Comparison of ENCODE assay signal across 14 cellular contexts in the genomic region with DNA sequence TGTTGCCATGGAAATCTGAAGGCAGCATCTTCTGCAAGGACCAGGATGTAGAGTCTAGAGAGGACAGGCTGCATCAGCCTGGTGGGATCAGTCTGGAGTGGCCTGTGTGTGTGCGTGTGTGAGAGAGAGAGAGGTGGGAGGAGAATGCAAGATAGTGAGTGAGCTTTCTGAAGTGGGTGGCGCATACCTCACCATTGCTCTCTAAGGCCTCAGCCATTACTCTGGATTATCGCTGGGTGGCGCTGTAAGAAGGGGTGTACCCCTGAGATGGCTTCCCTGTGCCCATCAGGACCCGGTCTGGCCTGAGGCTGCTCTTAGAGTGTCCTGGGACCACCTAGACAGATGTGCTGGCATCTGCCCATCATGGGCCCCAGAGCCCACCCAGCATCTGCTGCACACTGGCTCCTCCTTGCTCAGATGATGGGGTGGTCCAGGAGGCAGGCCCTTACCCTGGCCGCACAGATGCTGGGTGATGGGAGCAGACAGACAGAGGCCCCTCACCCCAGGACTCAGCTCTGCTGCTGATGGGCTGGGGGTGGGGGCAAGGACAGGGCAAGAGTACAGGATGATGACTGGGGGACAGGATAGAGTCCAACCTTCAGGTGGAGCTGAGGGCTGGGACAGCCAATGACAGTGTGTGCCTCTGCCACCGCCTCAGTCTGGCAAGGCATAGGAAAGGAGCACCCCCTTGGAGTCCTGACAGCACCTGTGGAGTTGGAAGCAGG. TPM values are rescaled to one million over a fixed set of nuclear protein-coding genes. Genes with fewer than 3 reads are reported as not detected.
DNase-seq lines count a peak whose midpoint lies in the region; ATAC-seq and TF ChIP-seq lines count a peak whose summit lies in the region.
"Had no signal": no experiment of that assay in that cellular context is flagged by ENCODE, and none has a peak within 500 bp of the region (broad histone marks: within the 10 kb centered on the region; RNA-seq: fewer than 3 reads in every experiment).

No MANE protein-coding gene starts in this region.

- CTCF ChIA-PET in CD4-positive, alpha-beta T cell (lab: Charles Lee) = interaction anchor here (0.8 to 1.2 kb wide), 2 partner anchors 22 kb away, joined by 3 to 4 read pairs; no protein-coding TSS in a partner anchor

- peak; percentile 22 to 54 for ATAC-seq in natural killer cell treated with Interleukin-12 subunit alpha and Interleukin-12 subunit beta and Interleukin-15 and Interleukin-18, amount 100 ng/mL, for 72 hours
- no peak for ATAC-seq in GM18868 (IDR thresholded peaks at IDR 0.05; ENCODE audit: unreplicated experiment)
- ATAC-seq in CD4-positive, alpha-beta T cell (ENCODE audit: poor library complexity) = no peak
- ATAC-seq: naive thymus-derived CD4-positive, alpha-beta T cell had no signal

- POLR2A ChIA-PET in CD4-positive, alpha-beta T cell (lab: Charles Lee) = no interaction called here

- H3K27me3 ChIP-seq in CD4-positive, alpha-beta T cell (ENCODE audit: control insufficient read depth, insufficient read depth, low read length) = no peaks in the 10 kb centered on the region

- H3K9me3 ChIP-seq in CD4-positive, alpha-beta T cell (ENCODE audit: control insufficient read depth, low read length) = no peaks in the 10 kb centered on the region

- intact Hi-C loops in CD4-positive, alpha-beta T cell (cut with DNase I, micrococcal nuclease) = no loop called here

- peaks cover 5 to 24% of the 10 kb centered on the region in 2 donors for H3K27me3 Mint-ChIP-seq in natural killer cell treated with Interleukin-12 subunit alpha and Interleukin-12 subunit beta and Interleukin-15 and Interleukin-18, amount 100 ng/mL, for 72 hours
- no peaks in the 10 kb centered on the region for H3K27me3 Mint-ChIP-seq in CD4-positive, alpha-beta T cell

- no peak overlapping the region for H3K27ac Mint-ChIP-seq in natural killer cell treated with Interleukin-12 subunit alpha and Interleukin-12 subunit beta and Interleukin-15 and Interleukin-18, amount 100 ng/mL, for 72 hours
- H3K27ac Mint-ChIP-seq in CD4-positive, alpha-beta T cell = no peak overlapping the region
- H3K27ac Mint-ChIP-seq: activated T-helper 1 cell treated with anti-CD3 and anti-CD28 coated beads, Interleukin-12 subunit alpha, Interleukin-12 subunit beta, Interleukin-2, Interleukin-4 antibody, amounts not matched to agents 30 ng/mL and 10 ng/mL and 1 ng/mL, durations not matched to agents 14 hours and 24 hours and 36 hours; naive thymus-derived CD4-positive, alpha-beta T cell had no signal

- H3K4me3 ChIP-seq in HFF-Myc (replicated peaks; ENCODE audit: low read depth, low read length) (no peak overlapping the region), cardiac fibroblast (replicated peaks in 1 of 2; ENCODE audit: low read depth in 2 of 2, low read length in 2 of 2) (no peak overlapping the region)

- no peak overlapping the region for H3K4me3 Mint-ChIP-seq in natural killer cell treated with Interleukin-12 subunit alpha and Interleukin-12 subunit beta and Interleukin-15 and Interleukin-18, amount 100 ng/mL, for 72 hours
- no peak overlapping the region for H3K4me3 Mint-ChIP-seq in CD4-positive, alpha-beta T cell
- H3K4me3 Mint-ChIP-seq: activated T-helper 1 cell treated with anti-CD3 and anti-CD28 coated beads, Interleukin-12 subunit alpha, Interleukin-12 subunit beta, Interleukin-2, Interleukin-4 antibody, amounts not matched to agents 30 ng/mL and 10 ng/mL and 1 ng/mL, durations not matched to agents 14 hours and 24 hours and 36 hours; naive thymus-derived CD4-positive, alpha-beta T cell had no signal

- TF ChIP-seq CTCF in AG09319 (IDR thresholded peaks at IDR 0.05; ENCODE audit: low read depth, low read length) (peak; percentile 4), HFF-Myc (IDR thresholded peaks at IDR 0.05; ENCODE audit: low read depth, low read length, missing control alignments) (peak; percentile 28), cardiac fibroblast (IDR thresholded peaks at IDR 0.05; ENCODE audit: low read depth, low read length) (peak; percentile 18)
- TF ChIP-seq CTCF in CD4-positive, alpha-beta T cell (IDR thresholded peaks at IDR 0.05) = no peak

- no peaks in the 10 kb centered on the region for H3K4me1 Mint-ChIP-seq in natural killer cell treated with Interleukin-12 subunit alpha and Interleukin-12 subunit beta and Interleukin-15 and Interleukin-18, amount 100 ng/mL, for 72 hours (ENCODE audit: low read depth in 2 of 2)
- no peaks in the 10 kb centered on the region for H3K4me1 Mint-ChIP-seq in CD4-positive, alpha-beta T cell (ENCODE audit: low read depth)

- H3K36me3 Mint-ChIP-seq in natural killer cell treated with Interleukin-12 subunit alpha and Interleukin-12 subunit beta and Interleukin-15 and Interleukin-18, amount 100 ng/mL, for 72 hours = no peaks in the 10 kb centered on the region
- H3K36me3 Mint-ChIP-seq in CD4-positive, alpha-beta T cell (ENCODE audit: low read depth) = no peaks in the 10 kb centered on the region
- H3K36me3 Mint-ChIP-seq: naive thymus-derived CD4-positive, alpha-beta T cell had no signal

- no peaks in the 10 kb centered on the region for H3K9me3 Mint-ChIP-seq in natural killer cell treated with Interleukin-12 subunit alpha and Interleukin-12 subunit beta and Interleukin-15 and Interleukin-18, amount 100 ng/mL, for 72 hours
- H3K9me3 Mint-ChIP-seq in CD4-positive, alpha-beta T cell = no peaks in the 10 kb centered on the region
- H3K9me3 Mint-ChIP-seq: activated T-helper 1 cell treated with anti-CD3 and anti-CD28 coated beads, Interleukin-12 subunit alpha, Interleukin-12 subunit beta, Interleukin-2, Interleukin-4 antibody, amounts not matched to agents 30 ng/mL and 10 ng/mL and 1 ng/mL, durations not matched to agents 14 hours and 24 hours and 36 hours; naive thymus-derived CD4-positive, alpha-beta T cell had no signal

- no peak overlapping the region for H3K27ac ChIP-seq in CD4-positive, alpha-beta T cell (ENCODE audit: low read depth, low read length)

- DNase-seq in AG09319 (ENCODE audit: extremely low read depth, low read depth) = no peak
- DNase-seq in HFF-Myc (ENCODE audit: extremely low read depth, low read depth) = no peak
- no peak for DNase-seq in cardiac fibroblast (ENCODE audit: low read depth in 2 of 2)
- DNase-seq in natural killer cell treated with Interleukin-12 subunit alpha and Interleukin-12 subunit beta and Interleukin-15 and Interleukin-18, amount 100 ng/mL, for 72 hours (ENCODE audit: low spot score) = no peak
- DNase-seq in CD4-positive, alpha-beta T cell = no peak
- no peak for DNase-seq in cerebellar nuclear complex (lab: John Stamatoyannopoulos, UW)
- no peak for DNase-seq in NCI-H1105 (lab: John Stamatoyannopoulos, UW)
- DNase-seq: caudate nucleus; KG1; naive thymus-derived CD4-positive, alpha-beta T cell; NCI-H226; stimulated activated CD4-positive, alpha-beta T cell treated with anti-CD3 and anti-CD28 coated beads, Interleukin-12 subunit alpha, Interleukin-12 subunit beta, amount 100 ng/mL, for 4 hours had no signal

RNA-seq across cellular contexts. Expression of gene TUB, which starts 25.7 kb away (rescaled TPM):
- total RNA-seq in natural killer cell treated with Interleukin-12 subunit alpha and Interleukin-12 subunit beta and Interleukin-15 and Interleukin-18, amount 100 ng/mL, for 72 hours = not detected
- total RNA-seq in CD4-positive, alpha-beta T cell = under 1 TPM in 1 of 2 experiments, not detected in 1; 0.08 TPM

Comparison
In these comparisons a context has a peak if more than half of its experiments do, and no peak if none do; other contexts are left out.
1. ATAC-seq: peak in natural killer cell treated with Interleukin-12 subunit alpha and Interleukin-12 subunit beta and Interleukin-15 and Interleukin-18, amount 100 ng/mL, for 72 hours (2 of 2); none in GM18868 (single experiment) and CD4-positive, alpha-beta T cell (single experiment).